ENCODE assay signal across 1 cellular context in genomic region chr7:150365673-150366398, GRCh38.
TF ChIP-seq lines count a peak whose summit lies in the region.

No MANE protein-coding gene starts in this region.

TF ChIP-seq in HCT116, 20 proteins besides CTCF, POLR2A, EP300 and RAD21 (continued from another document):
- TF ChIP-seq, protein P1, sequence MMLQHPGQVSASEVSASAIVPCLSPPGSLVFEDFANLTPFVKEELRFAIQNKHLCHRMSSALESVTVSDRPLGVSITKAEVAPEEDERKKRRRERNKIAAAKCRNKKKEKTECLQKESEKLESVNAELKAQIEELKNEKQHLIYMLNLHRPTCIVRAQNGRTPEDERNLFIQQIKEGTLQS (IDR thresholded peaks at IDR 0.05): no peak
- TF ChIP-seq ZBTB33 (IDR thresholded peaks at IDR 0.05; ENCODE audit: extremely low read depth, insufficient replicate concordance, low read length): no peak
